ENCODE assay signal across 10 cellular contexts in the genomic region with DNA sequence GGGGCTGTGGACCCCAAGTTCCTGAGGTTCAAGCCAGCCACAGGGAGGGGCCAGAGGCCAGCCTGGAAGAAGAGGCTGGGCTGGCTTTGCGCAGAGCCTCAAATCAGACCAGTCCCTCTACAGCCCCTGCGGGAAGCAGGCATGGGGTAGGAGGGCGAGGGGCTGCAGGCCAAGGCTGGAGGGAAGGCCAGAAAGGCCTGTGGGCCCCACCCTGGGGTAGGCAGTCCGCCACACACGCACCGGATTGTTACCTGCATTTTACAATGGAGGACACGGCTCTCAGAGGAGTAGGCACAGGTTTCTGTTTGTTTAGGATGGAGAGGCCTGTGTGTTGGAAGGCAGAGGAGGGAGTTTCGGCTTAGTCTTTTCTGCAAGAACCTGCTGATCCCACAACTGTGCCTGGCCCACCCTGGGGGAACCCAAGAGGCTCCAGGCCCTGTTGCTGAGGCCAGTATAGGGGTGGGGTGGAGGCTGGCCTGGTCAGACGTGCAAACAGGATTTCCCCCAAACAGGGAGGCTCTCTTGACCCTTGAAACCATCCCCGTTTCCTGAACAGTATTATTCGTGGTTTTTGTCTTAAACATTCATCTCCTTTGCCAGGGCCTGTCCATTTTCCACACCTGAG. TPM values are rescaled to one million over a fixed set of nuclear protein-coding genes. Genes with fewer than 3 reads are reported as not detected.
DNase-seq lines count a peak whose midpoint lies in the region; ATAC-seq, FAIRE-seq and TF ChIP-seq lines count a peak whose summit lies in the region.
"Had no signal": no experiment of that assay in that cellular context is flagged by ENCODE, and none has a peak within 500 bp of the region (broad histone marks: within the 10 kb centered on the region; RNA-seq: fewer than 3 reads in every experiment).

No MANE protein-coding gene starts in this region.

- H3K36me3 ChIP-seq in left lung: peaks cover 0 to 5% of the 10 kb centered on the region in 2 donors
- no peaks in the 10 kb centered on the region for H3K36me3 ChIP-seq in small intestine (ENCODE audit: control insufficient read depth in 2 of 2, insufficient read depth in 2 of 2, low read length in 2 of 2)

- no peak for FAIRE-seq in small intestine (lab: Jason Lieb, UNC)
- no peak for FAIRE-seq in H54 (lab: Jason Lieb, UNC)

- H3K4me1 ChIP-seq in left lung (peaks cover 26 to 41% of the 10 kb centered on the region in 2 donors), small intestine (ENCODE audit: control insufficient read depth in 2 of 2, insufficient read depth in 1 of 2, low read depth in 1 of 2, low read length in 1 of 2) (peaks cover 5% of the 10 kb centered on the region in 2 donors)

- no peak for TF ChIP-seq POLR2A in H54 (IDR thresholded peaks at IDR 0.05; ENCODE audit: low read depth, low read length)

- H3K27me3 ChIP-seq in left lung: peaks cover 0 to 18% of the 10 kb centered on the region in 2 donors
- H3K27me3 ChIP-seq in small intestine (ENCODE audit: control insufficient read depth in 2 of 2, insufficient read depth in 2 of 2, low read length in 2 of 2): no peaks in the 10 kb centered on the region

- H3K4me3 ChIP-seq in GM12865 (ENCODE audit: low read depth, low read length) (no peak overlapping the region), cardiac fibroblast (replicated peaks in 1 of 2; ENCODE audit: low read depth in 2 of 2, low read length in 2 of 2) (peak overlapping the region; percentile 23 to 47), left lung (peak overlapping the region; percentile 51 to 59), small intestine (ENCODE audit: low read depth in 1 of 2, low read length in 2 of 2) (peak overlapping the region in 1 of 2 donors; percentile 49)

- H3K27ac ChIP-seq in left lung: peak overlapping the region; percentile 90 to 91
- peak overlapping the region; percentile 57 to 84 for H3K27ac ChIP-seq in small intestine (ENCODE audit: low read depth in 1 of 2, low read length in 1 of 2)

- no peak for TF ChIP-seq CTCF in GM12865 (IDR thresholded peaks at IDR 0.05; ENCODE audit: insufficient read depth, low read depth, low read length, missing control alignments)
- TF ChIP-seq CTCF in cardiac fibroblast (IDR thresholded peaks at IDR 0.05; ENCODE audit: low read depth, low read length): no peak
- TF ChIP-seq CTCF in left lung (IDR thresholded peaks at IDR 0.05): no peak

- WGBS in small intestine, 3 donors: 76 to 83% (median 83%) methylated on average over 11 of the region's 11 CpGs

- intact Hi-C loops in left lung (cut with DNase I): no loop called here

- DNase-seq in GM12865 (ENCODE audit: low read depth) (peak; percentile 31), cardiac fibroblast (ENCODE audit: low read depth in 2 of 2) (no peak), left lung (peak in 1 of 2 donors; percentile 45), small intestine (no peak), NCI-H1694 treated with DMSO at 0.1 percent for 48 hours (lab: John Stamatoyannopoulos, UW) (no peak), H54 (ENCODE audit: insufficient read length, low spot score) (no peak), NCI-H187 treated with DMSO at 0.1 percent for 48 hours (lab: John Stamatoyannopoulos, UW) (no peak)
- DNase-seq: activated effector memory CD4-positive, alpha-beta T cell treated with Interleukin-2 at 50 U/mL for 16 hours; OCI-M1 had no signal

- peak; percentile 2 for ATAC-seq in left lung
- ATAC-seq in SK-N-SH treated with all-trans-retinoic acid at 6 μM for 48 hours: no peak

- H3K9me3 ChIP-seq in left lung: no peaks in the 10 kb centered on the region
- H3K9me3 ChIP-seq in small intestine (ENCODE audit: control insufficient read depth, low read depth): no peaks in the 10 kb centered on the region

TF ChIP-seq in SK-N-SH treated with all-trans-retinoic acid at 6 μM for 48 hours, 23 proteins besides CTCF, POLR2A, EP300 and RAD21:
- TF ChIP-seq ZNF8 (CRISPR knock-in tag; IDR thresholded peaks at IDR 0.05) (no peak), OSR1 (CRISPR knock-in tag; IDR thresholded peaks at IDR 0.05) (no peak), TCF4 (CRISPR knock-in tag; IDR thresholded peaks at IDR 0.05; ENCODE audit: borderline replicate concordance) (no peak), TOX (CRISPR knock-in tag; IDR thresholded peaks at IDR 0.05; ENCODE audit: borderline replicate concordance) (no peak), ISL1 (CRISPR knock-in tag; IDR thresholded peaks at IDR 0.05) (no peak), BACH2 (CRISPR knock-in tag; IDR thresholded peaks at IDR 0.05; ENCODE audit: borderline replicate concordance) (no peak), PPARA (CRISPR knock-in tag; IDR thresholded peaks at IDR 0.05; ENCODE audit: borderline replicate concordance) (no peak), ARNTL (CRISPR knock-in tag; IDR thresholded peaks at IDR 0.05; ENCODE audit: borderline replicate concordance, low read depth) (no peak), CSDC2 (CRISPR knock-in tag; IDR thresholded peaks at IDR 0.05) (no peak), ZFP30 (CRISPR knock-in tag; IDR thresholded peaks at IDR 0.05) (no peak), ZNF565 (CRISPR knock-in tag; conservative IDR thresholded peaks at IDR 0.05; ENCODE audit: low read depth) (no peak), RARB (CRISPR knock-in tag; IDR thresholded peaks at IDR 0.05) (no peak), ZC3H10 (CRISPR knock-in tag; IDR thresholded peaks at IDR 0.05) (no peak), SNAI2 (CRISPR knock-in tag; IDR thresholded peaks at IDR 0.05) (no peak), GLIS3 (CRISPR knock-in tag; IDR thresholded peaks at IDR 0.05) (no peak)
- TF ChIP-seq, protein P1, sequence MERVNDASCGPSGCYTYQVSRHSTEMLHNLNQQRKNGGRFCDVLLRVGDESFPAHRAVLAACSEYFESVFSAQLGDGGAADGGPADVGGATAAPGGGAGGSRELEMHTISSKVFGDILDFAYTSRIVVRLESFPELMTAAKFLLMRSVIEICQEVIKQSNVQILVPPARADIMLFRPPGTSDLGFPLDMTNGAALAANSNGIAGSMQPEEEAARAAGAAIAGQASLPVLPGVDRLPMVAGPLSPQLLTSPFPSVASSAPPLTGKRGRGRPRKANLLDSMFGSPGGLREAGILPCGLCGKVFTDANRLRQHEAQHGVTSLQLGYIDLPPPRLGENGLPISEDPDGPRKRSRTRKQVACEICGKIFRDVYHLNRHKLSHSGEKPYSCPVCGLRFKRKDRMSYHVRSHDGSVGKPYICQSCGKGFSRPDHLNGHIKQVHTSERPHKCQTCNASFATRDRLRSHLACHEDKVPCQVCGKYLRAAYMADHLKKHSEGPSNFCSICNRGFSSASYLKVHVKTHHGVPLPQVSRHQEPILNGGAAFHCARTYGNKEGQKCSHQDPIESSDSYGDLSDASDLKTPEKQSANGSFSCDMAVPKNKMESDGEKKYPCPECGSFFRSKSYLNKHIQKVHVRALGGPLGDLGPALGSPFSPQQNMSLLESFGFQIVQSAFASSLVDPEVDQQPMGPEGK (CRISPR knock-in tag; IDR thresholded peaks at IDR 0.05; ENCODE audit: borderline replicate concordance): no peak
- TF ChIP-seq, protein P2, sequence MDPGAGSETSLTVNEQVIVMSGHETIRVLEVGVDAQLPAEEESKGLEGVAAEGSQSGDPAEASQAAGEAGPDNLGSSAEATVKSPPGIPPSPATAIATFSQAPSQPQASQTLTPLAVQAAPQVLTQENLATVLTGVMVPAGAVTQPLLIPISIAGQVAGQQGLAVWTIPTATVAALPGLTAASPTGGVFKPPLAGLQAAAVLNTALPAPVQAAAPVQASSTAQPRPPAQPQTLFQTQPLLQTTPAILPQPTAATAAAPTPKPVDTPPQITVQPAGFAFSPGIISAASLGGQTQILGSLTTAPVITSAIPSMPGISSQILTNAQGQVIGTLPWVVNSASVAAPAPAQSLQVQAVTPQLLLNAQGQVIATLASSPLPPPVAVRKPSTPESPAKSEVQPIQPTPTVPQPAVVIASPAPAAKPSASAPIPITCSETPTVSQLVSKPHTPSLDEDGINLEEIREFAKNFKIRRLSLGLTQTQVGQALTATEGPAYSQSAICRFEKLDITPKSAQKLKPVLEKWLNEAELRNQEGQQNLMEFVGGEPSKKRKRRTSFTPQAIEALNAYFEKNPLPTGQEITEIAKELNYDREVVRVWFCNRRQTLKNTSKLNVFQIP (CRISPR knock-in tag; IDR thresholded peaks at IDR 0.05; ENCODE audit: borderline replicate concordance, low read depth): no peak
- TF ChIP-seq, protein P3, sequence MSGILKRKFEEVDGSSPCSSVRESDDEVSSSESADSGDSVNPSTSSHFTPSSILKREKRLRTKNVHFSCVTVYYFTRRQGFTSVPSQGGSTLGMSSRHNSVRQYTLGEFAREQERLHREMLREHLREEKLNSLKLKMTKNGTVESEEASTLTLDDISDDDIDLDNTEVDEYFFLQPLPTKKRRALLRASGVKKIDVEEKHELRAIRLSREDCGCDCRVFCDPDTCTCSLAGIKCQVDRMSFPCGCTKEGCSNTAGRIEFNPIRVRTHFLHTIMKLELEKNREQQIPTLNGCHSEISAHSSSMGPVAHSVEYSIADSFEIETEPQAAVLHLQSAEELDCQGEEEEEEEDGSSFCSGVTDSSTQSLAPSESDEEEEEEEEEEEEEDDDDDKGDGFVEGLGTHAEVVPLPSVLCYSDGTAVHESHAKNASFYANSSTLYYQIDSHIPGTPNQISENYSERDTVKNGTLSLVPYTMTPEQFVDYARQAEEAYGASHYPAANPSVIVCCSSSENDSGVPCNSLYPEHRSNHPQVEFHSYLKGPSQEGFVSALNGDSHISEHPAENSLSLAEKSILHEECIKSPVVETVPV (CRISPR knock-in tag; IDR thresholded peaks at IDR 0.05): no peak
- TF ChIP-seq, protein P4, sequence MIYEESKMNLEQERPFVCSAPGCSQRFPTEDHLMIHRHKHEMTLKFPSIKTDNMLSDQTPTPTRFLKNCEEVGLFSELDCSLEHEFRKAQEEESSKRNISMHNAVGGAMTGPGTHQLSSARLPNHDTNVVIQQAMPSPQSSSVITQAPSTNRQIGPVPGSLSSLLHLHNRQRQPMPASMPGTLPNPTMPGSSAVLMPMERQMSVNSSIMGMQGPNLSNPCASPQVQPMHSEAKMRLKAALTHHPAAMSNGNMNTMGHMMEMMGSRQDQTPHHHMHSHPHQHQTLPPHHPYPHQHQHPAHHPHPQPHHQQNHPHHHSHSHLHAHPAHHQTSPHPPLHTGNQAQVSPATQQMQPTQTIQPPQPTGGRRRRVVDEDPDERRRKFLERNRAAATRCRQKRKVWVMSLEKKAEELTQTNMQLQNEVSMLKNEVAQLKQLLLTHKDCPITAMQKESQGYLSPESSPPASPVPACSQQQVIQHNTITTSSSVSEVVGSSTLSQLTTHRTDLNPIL (CRISPR knock-in tag; IDR thresholded peaks at IDR 0.05; ENCODE audit: low read depth): no peak

RNA-seq across cellular contexts. Expression of a gene that starts 0.7 kb away (rescaled TPM):
- total RNA-seq in left lung: 10 to 100 TPM; 23.2 to 27.5 TPM
- 1 to 10 TPM; 3.4 to 7.8 (median 3.5) TPM for polyA plus RNA-seq in small intestine

RNA-seq across cellular contexts. Expression of a gene that starts 15.3 kb away (rescaled TPM):
- total RNA-seq in left lung: 10 to 100 TPM in 1 of 2 donors, 1 to 10 TPM in 1; 7.8 to 11.3 TPM
- 100 to 1,000 TPM in 2 of 3 donors, 10 to 100 TPM in 1; 36.1 to 316 (median 266) TPM for polyA plus RNA-seq in small intestine

RNA-seq across cellular contexts. Expression of a gene that starts 15.5 kb away (rescaled TPM):
- 100 to 1,000 TPM; 171 to 211 TPM for total RNA-seq in left lung
- 1,000 to 10,000 TPM in 1 of 3 donors, 100 to 1,000 TPM in 2; 806 to 1,305 (median 980) TPM for polyA plus RNA-seq in small intestine

RNA-seq across cellular contexts. Expression of a gene that starts 16.0 kb away (rescaled TPM):
- 10 to 100 TPM; 43.7 to 49.2 TPM for total RNA-seq in left lung
- polyA plus RNA-seq in small intestine: 10 to 100 TPM; 27.3 to 71.6 (median 40.6) TPM
